Comparison of ENCODE assay signal across 10 cellular contexts in the genomic region with DNA sequence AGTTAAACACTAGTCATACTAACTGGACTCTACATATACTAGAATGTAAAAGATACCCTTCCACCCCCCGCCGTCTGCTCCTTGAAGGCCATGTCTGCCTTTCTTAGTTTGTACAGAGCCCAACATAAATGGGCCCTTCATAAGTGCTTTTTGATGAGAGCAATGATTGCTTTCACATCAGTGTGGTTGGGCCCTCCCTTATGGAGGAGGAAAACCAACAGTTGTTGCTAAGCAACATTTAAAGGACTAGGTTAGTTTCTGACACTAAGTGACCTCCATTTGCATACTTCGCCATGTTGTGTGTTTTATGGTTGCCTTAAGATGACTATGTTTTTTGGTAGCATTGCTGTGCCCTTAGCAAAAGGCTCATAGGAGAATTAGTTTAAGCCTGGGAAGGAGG.
DNase-seq lines count a peak whose midpoint lies in the region; ATAC-seq and TF ChIP-seq lines count a peak whose summit lies in the region.
"Had no signal": no experiment of that assay in that cellular context is flagged by ENCODE, and none has a peak within 500 bp of the region (broad histone marks: within the 10 kb centered on the region; RNA-seq: fewer than 3 reads in every experiment).

No MANE protein-coding gene starts in this region.

- H4K20me1 ChIP-seq in neural progenitor cell (ENCODE audit: low read depth), result no peaks in the 10 kb centered on the region

- POLR2A ChIA-PET in activated CD4-positive, alpha-beta T cell treated with anti-CD3 and anti-CD28 coated beads, Interleukin-2, amount 10 ng/mL, durations not matched to agents 7 days and 5 days (lab: Charles Lee), result no interaction called here
- POLR2A ChIA-PET in activated CD4-positive, alpha-beta memory T cell treated with anti-CD3 and anti-CD28 coated beads, Interleukin-2, amount 10 ng/mL, durations not matched to agents 7 days and 5 days (lab: Charles Lee), result interaction anchor here (0.9 to 13.6 kb wide), 12 partner anchors 9 to 104 kb away, joined by 3 to 255 read pairs (median 10); no protein-coding TSS in a partner anchor

- H3K9me3 ChIP-seq in neural progenitor cell (ENCODE audit: low read depth), result no peaks in the 10 kb centered on the region

- H3K27me3 Mint-ChIP-seq in activated CD4-positive, alpha-beta T cell treated with anti-CD3 and anti-CD28 coated beads, Interleukin-2, amount 10 ng/mL, durations not matched to agents 7 days and 5 days, result no peaks in the 10 kb centered on the region
- no peaks in the 10 kb centered on the region for H3K27me3 Mint-ChIP-seq in activated CD4-positive, alpha-beta memory T cell treated with anti-CD3 and anti-CD28 coated beads, Interleukin-2, amount 10 ng/mL, durations not matched to agents 7 days and 5 days
- H3K27me3 Mint-ChIP-seq in neural progenitor cell (ENCODE audit: insufficient read depth, low read depth), result peaks cover 2% of the 10 kb centered on the region

- H3K4me1 ChIP-seq in neural progenitor cell, result peaks cover 58% of the 10 kb centered on the region

- H3K27me3 ChIP-seq in neural progenitor cell, result no peaks in the 10 kb centered on the region

- no peak overlapping the region for H3K27ac ChIP-seq in neural progenitor cell
- H3K27ac ChIP-seq: C4-2B had no signal

- peaks cover 91% of the 10 kb centered on the region for H3K4me1 Mint-ChIP-seq in activated CD4-positive, alpha-beta T cell treated with anti-CD3 and anti-CD28 coated beads, Interleukin-2, amount 10 ng/mL, durations not matched to agents 7 days and 5 days
- H3K4me1 Mint-ChIP-seq in activated CD4-positive, alpha-beta memory T cell treated with anti-CD3 and anti-CD28 coated beads, Interleukin-2, amount 10 ng/mL, durations not matched to agents 7 days and 5 days, result peaks cover 93% of the 10 kb centered on the region
- H3K4me1 Mint-ChIP-seq in neural progenitor cell, result peaks cover 80% of the 10 kb centered on the region

- no peaks in the 10 kb centered on the region for H3K79me2 ChIP-seq in neural progenitor cell (ENCODE audit: low read depth)

- no peak overlapping the region for H3K4me2 ChIP-seq in neural progenitor cell

- H3K9me3 Mint-ChIP-seq in activated CD4-positive, alpha-beta T cell treated with anti-CD3 and anti-CD28 coated beads, Interleukin-2, amount 10 ng/mL, durations not matched to agents 7 days and 5 days, result peaks cover 2% of the 10 kb centered on the region
- no peaks in the 10 kb centered on the region for H3K9me3 Mint-ChIP-seq in activated CD4-positive, alpha-beta memory T cell treated with anti-CD3 and anti-CD28 coated beads, Interleukin-2, amount 10 ng/mL, durations not matched to agents 7 days and 5 days
- no peaks in the 10 kb centered on the region for H3K9me3 Mint-ChIP-seq in neural progenitor cell

- H3K9ac ChIP-seq in neural progenitor cell, result no peak overlapping the region

- no peaks in the 10 kb centered on the region for H3K36me3 ChIP-seq in neural progenitor cell

- peak; percentile 67 for DNase-seq in activated CD4-positive, alpha-beta T cell treated with anti-CD3 and anti-CD28 coated beads, Interleukin-2, amount 10 ng/mL, durations not matched to agents 7 days and 5 days
- no peak for DNase-seq in activated CD4-positive, alpha-beta T cell treated with anti-CD3 and anti-CD28 coated beads for 4 hours
- DNase-seq in activated CD4-positive, alpha-beta memory T cell treated with anti-CD3 and anti-CD28 coated beads, Interleukin-2, amount 10 ng/mL, durations not matched to agents 7 days and 5 days, result peak; percentile 48
- DNase-seq in neural progenitor cell (ENCODE audit: low spot score), result no peak
- no peak for DNase-seq in SHP77 (lab: John Stamatoyannopoulos, UW)
- no peak for DNase-seq in middle frontal gyrus (ENCODE audit: extremely low spot score, low spot score)

- no peak overlapping the region for H3K4me3 ChIP-seq in neural progenitor cell
- H3K4me3 ChIP-seq: lung had no signal

- peak; percentile 71 for ATAC-seq in HG03342 (IDR thresholded peaks at IDR 0.05; ENCODE audit: unreplicated experiment)
- no peak for ATAC-seq in GM18873 (IDR thresholded peaks at IDR 0.05; ENCODE audit: low FRiP score, unreplicated experiment)

- H3K4me3 Mint-ChIP-seq in activated CD4-positive, alpha-beta T cell treated with anti-CD3 and anti-CD28 coated beads, Interleukin-2, amount 10 ng/mL, durations not matched to agents 7 days and 5 days, result peak overlapping the region; percentile 46
- peak overlapping the region; percentile 49 for H3K4me3 Mint-ChIP-seq in activated CD4-positive, alpha-beta memory T cell treated with anti-CD3 and anti-CD28 coated beads, Interleukin-2, amount 10 ng/mL, durations not matched to agents 7 days and 5 days
- H3K4me3 Mint-ChIP-seq in neural progenitor cell, result peak overlapping the region; percentile 23

- TF ChIP-seq CTCF in neural progenitor cell (IDR thresholded peaks at IDR 0.05), result no peak

- H2AFZ ChIP-seq in neural progenitor cell (replicated peaks), result no peak overlapping the region

- peak overlapping the region; percentile 90 for H3K27ac Mint-ChIP-seq in activated CD4-positive, alpha-beta T cell treated with anti-CD3 and anti-CD28 coated beads, Interleukin-2, amount 10 ng/mL, durations not matched to agents 7 days and 5 days
- peak overlapping the region; percentile 80 for H3K27ac Mint-ChIP-seq in activated CD4-positive, alpha-beta memory T cell treated with anti-CD3 and anti-CD28 coated beads, Interleukin-2, amount 10 ng/mL, durations not matched to agents 7 days and 5 days
- peak overlapping the region; percentile 93 for H3K27ac Mint-ChIP-seq in neural progenitor cell

- CTCF ChIA-PET in activated CD4-positive, alpha-beta T cell treated with anti-CD3 and anti-CD28 coated beads, Interleukin-2, amount 10 ng/mL, durations not matched to agents 7 days and 5 days (lab: Charles Lee), result interaction anchor here (1.0 to 2.7 kb wide), 3 partner anchors 13 to 79 kb away, joined by 3 to 6 read pairs (median 4); no protein-coding TSS in a partner anchor
- CTCF ChIA-PET in activated CD4-positive, alpha-beta memory T cell treated with anti-CD3 and anti-CD28 coated beads, Interleukin-2, amount 10 ng/mL, durations not matched to agents 7 days and 5 days (lab: Charles Lee), result interaction anchor here (1.2 to 3.6 kb wide), 3 partner anchors 9 to 20 kb away, joined by 3 to 19 read pairs (median 13); no protein-coding TSS in a partner anchor

- peaks cover 15% of the 10 kb centered on the region for H3F3A ChIP-seq in neural progenitor cell (ENCODE audit: low read depth)

- peaks cover 55% of the 10 kb centered on the region for H3K36me3 Mint-ChIP-seq in activated CD4-positive, alpha-beta T cell treated with anti-CD3 and anti-CD28 coated beads, Interleukin-2, amount 10 ng/mL, durations not matched to agents 7 days and 5 days (ENCODE audit: low read depth)
- H3K36me3 Mint-ChIP-seq in activated CD4-positive, alpha-beta memory T cell treated with anti-CD3 and anti-CD28 coated beads, Interleukin-2, amount 10 ng/mL, durations not matched to agents 7 days and 5 days (ENCODE audit: low read depth), result peaks cover 54% of the 10 kb centered on the region
- H3K36me3 Mint-ChIP-seq in neural progenitor cell, result peaks cover 2% of the 10 kb centered on the region

Comparison
In these comparisons a context has a peak if more than half of its experiments do, and no peak if none do; other contexts are left out.
1. DNase-seq: peak in activated CD4-positive, alpha-beta T cell treated with anti-CD3 and anti-CD28 coated beads, Interleukin-2, amount 10 ng/mL, durations not matched to agents 7 days and 5 days (single experiment) and activated CD4-positive, alpha-beta memory T cell treated with anti-CD3 and anti-CD28 coated beads, Interleukin-2, amount 10 ng/mL, durations not matched to agents 7 days and 5 days (single experiment); none in activated CD4-positive, alpha-beta T cell treated with anti-CD3 and anti-CD28 coated beads for 4 hours (0 of 2), neural progenitor cell (single experiment), SHP77 (0 of 2) and middle frontal gyrus (single experiment).
2. Peak in every context shown above with its lines, with median percentiles within 50 percentile points of each other: H3K27ac Mint-ChIP-seq and H3K4me3 Mint-ChIP-seq.